ENCODE assay signal across 13 cellular contexts in genomic region chr13:33363328-33363727, GRCh38.
DNase-seq lines count a peak whose midpoint lies in the region; ATAC-seq and TF ChIP-seq lines count a peak whose summit lies in the region.
"Had no signal": no experiment of that assay in that cellular context is flagged by ENCODE, and none has a peak within 500 bp of the region (broad histone marks: within the 10 kb centered on the region; RNA-seq: fewer than 3 reads in every experiment).

No MANE protein-coding gene starts in this region.

- peaks cover 0 to under 1% of the 10 kb centered on the region in 2 donors for H3K4me1 ChIP-seq in right atrium auricular region

- ATAC-seq in Right ventricle myocardium inferior (peak; percentile 64), sciatic nerve (peak; percentile 83), HG03342 (IDR thresholded peaks at IDR 0.05; ENCODE audit: unreplicated experiment) (no peak)
- peak; percentile 33 for ATAC-seq in effector memory CD8-positive, alpha-beta T cell (replicated peaks)
- ATAC-seq: SK-N-SH treated with all-trans-retinoic acid at 6 μM for 48 hours had no signal

- peaks cover 0 to 3% of the 10 kb centered on the region in 2 donors for H3K4me1 Mint-ChIP-seq in effector memory CD8-positive, alpha-beta T cell (ENCODE audit: low read depth in 2 of 2)
- H3K4me1 Mint-ChIP-seq in activated T-helper 2 cell treated with anti-CD3 and anti-CD28 coated beads, Interferon-gamma antibody, Interleukin-2, Interleukin-4, amounts not matched to agents 10 μg/mL and 5 μg/mL and 100 μg/mL, durations not matched to agents 14 hours and 24 hours and 36 hours (ENCODE audit: low read depth), result peaks cover 7% of the 10 kb centered on the region

- H3K27ac ChIP-seq in right atrium auricular region, result no peak overlapping the region
- H3K27ac ChIP-seq: 22Rv1 had no signal

- no peak overlapping the region for H3K27ac Mint-ChIP-seq in effector memory CD8-positive, alpha-beta T cell
- no peak overlapping the region for H3K27ac Mint-ChIP-seq in activated T-helper 2 cell treated with anti-CD3 and anti-CD28 coated beads, Interferon-gamma antibody, Interleukin-2, Interleukin-4, amounts not matched to agents 10 μg/mL and 5 μg/mL and 100 μg/mL, durations not matched to agents 14 hours and 24 hours and 36 hours
- H3K27ac Mint-ChIP-seq: CD8-positive, alpha-beta memory T cell; stimulated activated naive CD8-positive, alpha-beta T cell treated with anti-CD3 and anti-CD28 coated beads, Interleukin-15, Interleukin-2, amounts not matched to agents 100 ng/mL and 50 ng/mL, for 24 hours had no signal

- H3K27me3 Mint-ChIP-seq in effector memory CD8-positive, alpha-beta T cell, result peaks cover 16 to 51% of the 10 kb centered on the region in 2 donors
- H3K27me3 Mint-ChIP-seq in activated T-helper 2 cell treated with anti-CD3 and anti-CD28 coated beads, Interferon-gamma antibody, Interleukin-2, Interleukin-4, amounts not matched to agents 10 μg/mL and 5 μg/mL and 100 μg/mL, durations not matched to agents 14 hours and 24 hours and 36 hours (ENCODE audit: low read depth), result peaks cover 2% of the 10 kb centered on the region

- H3K27me3 ChIP-seq in right atrium auricular region, result no peaks in the 10 kb centered on the region

- H3K9me3 Mint-ChIP-seq in effector memory CD8-positive, alpha-beta T cell, result peaks cover 0 to 4% of the 10 kb centered on the region in 2 donors
- peaks cover 7% of the 10 kb centered on the region for H3K9me3 Mint-ChIP-seq in activated T-helper 2 cell treated with anti-CD3 and anti-CD28 coated beads, Interferon-gamma antibody, Interleukin-2, Interleukin-4, amounts not matched to agents 10 μg/mL and 5 μg/mL and 100 μg/mL, durations not matched to agents 14 hours and 24 hours and 36 hours

- peaks cover 3% of the 10 kb centered on the region for H3K36me3 Mint-ChIP-seq in effector memory CD8-positive, alpha-beta T cell (ENCODE audit: insufficient read depth)
- no peaks in the 10 kb centered on the region for H3K36me3 Mint-ChIP-seq in activated T-helper 2 cell treated with anti-CD3 and anti-CD28 coated beads, Interferon-gamma antibody, Interleukin-2, Interleukin-4, amounts not matched to agents 10 μg/mL and 5 μg/mL and 100 μg/mL, durations not matched to agents 14 hours and 24 hours and 36 hours (ENCODE audit: low read depth)
- H3K36me3 Mint-ChIP-seq: CD8-positive, alpha-beta memory T cell had no signal

- intact Hi-C loops in Right ventricle myocardium inferior (cut with DNase I) (no loop called here), sciatic nerve (cut with DNase I) (no loop called here)
- intact Hi-C loops in activated T-helper 2 cell treated with anti-CD3 and anti-CD28 coated beads, Interferon-gamma antibody, Interleukin-2, Interleukin-4, amounts not matched to agents 10 μg/mL and 5 μg/mL and 100 μg/mL, durations not matched to agents 14 hours and 24 hours and 36 hours (cut with micrococcal nuclease), result no loop called here

- no peak for TF ChIP-seq CTCF in right atrium auricular region (IDR thresholded peaks at IDR 0.05)

- no peak for DNase-seq in Right ventricle myocardium inferior (ENCODE audit: missing footprints)
- DNase-seq in right atrium auricular region (ENCODE audit: low spot score), result no peak
- peak; percentile 82 for DNase-seq in NOMO-1 treated with dmso at 0.1 percent for 144 hours (lab: John Stamatoyannopoulos, UW; ENCODE audit: unreplicated experiment)
- no peak for DNase-seq in effector memory CD8-positive, alpha-beta T cell
- DNase-seq in sciatic nerve (ENCODE audit: low spot score), result no peak
- no peak for DNase-seq in activated T-helper 2 cell treated with anti-CD3 and anti-CD28 coated beads, Interferon-gamma antibody, Interleukin-2, Interleukin-4, amounts not matched to agents 10 μg/mL and 5 μg/mL and 100 μg/mL, durations not matched to agents 14 hours and 24 hours and 36 hours (ENCODE audit: low spot score)
- no peak for DNase-seq in GOT3 (lab: John Stamatoyannopoulos, UW)
- DNase-seq: CD8-positive, alpha-beta memory T cell; mesendoderm had no signal

- no peak overlapping the region for H3K4me3 ChIP-seq in right atrium auricular region

- no peaks in the 10 kb centered on the region for H3K9me3 ChIP-seq in right atrium auricular region

- no peak overlapping the region for H3K4me3 Mint-ChIP-seq in effector memory CD8-positive, alpha-beta T cell
- no peak overlapping the region for H3K4me3 Mint-ChIP-seq in activated T-helper 2 cell treated with anti-CD3 and anti-CD28 coated beads, Interferon-gamma antibody, Interleukin-2, Interleukin-4, amounts not matched to agents 10 μg/mL and 5 μg/mL and 100 μg/mL, durations not matched to agents 14 hours and 24 hours and 36 hours (ENCODE audit: low read depth)
- H3K4me3 Mint-ChIP-seq: CD8-positive, alpha-beta memory T cell; stimulated activated naive CD8-positive, alpha-beta T cell treated with anti-CD3 and anti-CD28 coated beads, Interleukin-15, Interleukin-2, amounts not matched to agents 100 ng/mL and 50 ng/mL, for 24 hours had no signal

- H3K36me3 ChIP-seq in right atrium auricular region, result no peaks in the 10 kb centered on the region
